12 cellular contexts compared by ENCODE assay signal in the genomic region with DNA sequence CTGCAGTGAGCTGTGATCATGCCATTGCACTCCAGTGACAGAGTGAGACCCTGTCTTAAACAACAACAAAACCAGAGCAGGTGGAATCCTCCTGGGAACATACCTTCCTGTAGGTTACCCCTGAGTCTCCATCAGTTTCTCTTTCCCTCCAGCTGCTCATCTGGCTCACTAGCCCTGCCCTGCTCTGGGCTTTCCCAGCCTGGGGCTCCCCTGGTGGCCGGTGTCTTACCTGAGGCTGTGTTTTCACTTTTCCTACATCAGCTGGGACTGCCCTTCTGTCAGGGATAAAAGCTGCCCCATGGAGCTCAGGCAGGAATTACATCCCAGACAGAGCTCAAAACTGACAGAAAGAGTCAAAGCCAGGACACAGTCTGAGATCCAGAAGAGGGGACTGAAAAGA. TPM values are rescaled to one million over a fixed set of nuclear protein-coding genes. Genes with fewer than 3 reads are reported as not detected.
DNase-seq lines count a peak whose midpoint lies in the region; ATAC-seq, FAIRE-seq and TF ChIP-seq lines count a peak whose summit lies in the region.
"Not testable (repeated sequence)": the region's sequence is repeated elsewhere in the genome, so short reads cannot be mapped to it uniquely, and the experiment has no call there.
"Had no signal": no experiment of that assay in that cellular context is flagged by ENCODE, and none has a peak within 500 bp of the region (broad histone marks: within the 10 kb centered on the region; RNA-seq: fewer than 3 reads in every experiment).

A gene (plus strand): TSS at position 312 of the 400 bp plus-strand sequence. CDS start 173 bp downstream, outside the sequence.

- H3K27ac ChIP-seq in PC-3 (ENCODE audit: low read length); H1 (ENCODE audit: low read depth, low read length); HepG2 (ENCODE audit: extremely low read length, insufficient read depth, low read length): not testable (repeated sequence)

- H3K4me1 Mint-ChIP-seq in activated CD8-positive, alpha-beta T cell treated with anti-CD3 and anti-CD28 coated beads for 36 hours (ENCODE audit: low read depth); activated naive CD8-positive, alpha-beta T cell treated with anti-CD3 and anti-CD28 coated beads, Interleukin-2, amount 10 ng/mL, durations not matched to agents 7 days and 5 days; stimulated activated effector memory CD8-positive, alpha-beta T cell treated with anti-CD3 and anti-CD28 coated beads, Interleukin-12 subunit alpha, Interleukin-12 subunit beta, amount 100 ng/mL, for 72 hours: not testable (repeated sequence)

- not testable (repeated sequence) for H3K14ac ChIP-seq in H1 (ENCODE audit: insufficient read length)

- not testable (repeated sequence) for H3K27ac Mint-ChIP-seq in activated CD8-positive, alpha-beta T cell treated with anti-CD3 and anti-CD28 coated beads for 36 hours; activated naive CD8-positive, alpha-beta T cell treated with anti-CD3 and anti-CD28 coated beads, Interleukin-2, amount 10 ng/mL, durations not matched to agents 7 days and 5 days
- peak within 1 kb of the TSS; percentile 43 for H3K27ac Mint-ChIP-seq in stimulated activated effector memory CD8-positive, alpha-beta T cell treated with anti-CD3 and anti-CD28 coated beads, Interleukin-12 subunit alpha, Interleukin-12 subunit beta, amount 100 ng/mL, for 72 hours

- not testable (repeated sequence) for H4K20me1 ChIP-seq in PC-3 (ENCODE audit: low read length); H1 (replicated peaks in 1 of 2; ENCODE audit: control insufficient read depth in 1 of 2, insufficient read depth in 2 of 2, low read length in 2 of 2); HepG2 (ENCODE audit: insufficient read depth, low read length)

- intact Hi-C loops in PC-3 (cut with micrococcal nuclease); activated CD8-positive, alpha-beta T cell treated with anti-CD3 and anti-CD28 coated beads for 36 hours (cut with micrococcal nuclease); HepG2 (cut with micrococcal nuclease; ENCODE audit: unreplicated experiment): not testable (repeated sequence)

- not testable (repeated sequence) for TF ChIP-seq RAD21 in H1 (IDR thresholded peaks at IDR 0.05 in 1 of 2, conservative IDR thresholded peaks at IDR 0.05 in 1 of 2; ENCODE audit: low read depth in 2 of 2, low read length in 2 of 2); HepG2 (CRISPR knock-in tag; IDR thresholded peaks at IDR 0.05)

- peak; percentile 79 for ATAC-seq in PC-3
- peak; percentile 76 for ATAC-seq in activated CD8-positive, alpha-beta T cell treated with anti-CD3 and anti-CD28 coated beads for 36 hours
- peak; percentile 69 for ATAC-seq in activated naive CD8-positive, alpha-beta T cell treated with anti-CD3 and anti-CD28 coated beads, Interleukin-2, amount 10 ng/mL, durations not matched to agents 7 days and 5 days (ENCODE audit: low read depth)
- ATAC-seq in HepG2, result peak; percentile 89
- peak; percentile 54 for ATAC-seq in stimulated activated effector memory CD8-positive, alpha-beta T cell treated with anti-CD3 and anti-CD28 coated beads, Interleukin-12 subunit alpha, Interleukin-12 subunit beta, amount 100 ng/mL, for 72 hours

- H3K27me3 ChIP-seq in PC-3 (ENCODE audit: low read length); HepG2 (ENCODE audit: control insufficient read depth in 1 of 2, insufficient read depth in 2 of 2, low read length in 2 of 2): not testable (repeated sequence)
- H3K27me3 ChIP-seq in H1 (replicated peaks in 1 of 4; ENCODE audit: control insufficient read depth in 3 of 4, extremely low read depth in 1 of 4, insufficient read depth in 3 of 4, low read length in 3 of 4), result peaks cover 31 to 38% (median 32%) of the 10 kb centered on the region in 4 experiments

- CTCF ChIA-PET in PC-3 (lab: Charles Lee) (interaction anchor here (0.6 kb wide), 1 partner anchor 58 kb away, joined by 7 read pairs; no protein-coding TSS in a partner anchor), H1 (lab: Charles Lee; ENCODE audit: partially characterized antibody) (interaction anchor here (1.0 kb wide), 1 partner anchor 145 kb away, joined by 4 read pairs; no protein-coding TSS in a partner anchor)
- CTCF ChIA-PET in activated CD8-positive, alpha-beta T cell treated with anti-CD3 and anti-CD28 coated beads for 36 hours (lab: Charles Lee); HepG2 (lab: Yijun Ruan, JAX; ENCODE audit: low intra/inter-chr PET ratio, low total read pairs): not testable (repeated sequence)

- POLR2A ChIA-PET in PC-3 (lab: Charles Lee; ENCODE audit: unreplicated experiment); activated CD8-positive, alpha-beta T cell treated with anti-CD3 and anti-CD28 coated beads for 36 hours (lab: Charles Lee); activated naive CD8-positive, alpha-beta T cell treated with anti-CD3 and anti-CD28 coated beads, Interleukin-2, amount 10 ng/mL, durations not matched to agents 7 days and 5 days (lab: Charles Lee); H1 (lab: Charles Lee; ENCODE audit: partially characterized antibody); HepG2 (lab: Yijun Ruan, JAX): not testable (repeated sequence)

- DNase-seq in GM18507 (ENCODE audit: extremely low spot score, insufficient read length, low read depth); PC-3; activated CD8-positive, alpha-beta T cell treated with anti-CD3 and anti-CD28 coated beads for 36 hours; activated naive CD8-positive, alpha-beta T cell treated with anti-CD3 and anti-CD28 coated beads, Interleukin-2, amount 10 ng/mL, durations not matched to agents 7 days and 5 days; H1 (ENCODE audit: low read depth in 1 of 2, low spot score in 2 of 2); HepG2 (ENCODE audit: low spot score); stimulated activated effector memory CD8-positive, alpha-beta T cell treated with anti-CD3 and anti-CD28 coated beads, Interleukin-12 subunit alpha, Interleukin-12 subunit beta, amount 100 ng/mL, for 72 hours (ENCODE audit: low spot score in 2 of 2): not testable (repeated sequence)

- not testable (repeated sequence) for H2BK15ac ChIP-seq in H1 (ENCODE audit: low read length)

- not testable (repeated sequence) for H3K79me2 ChIP-seq in PC-3 (ENCODE audit: low read length); H1 (ENCODE audit: control insufficient read depth in 1 of 2, insufficient read depth in 2 of 2, low read length in 2 of 2); HepG2 (ENCODE audit: insufficient read depth, low read length)

- peaks cover 20% of the 10 kb centered on the region for H3K27me3 Mint-ChIP-seq in activated CD8-positive, alpha-beta T cell treated with anti-CD3 and anti-CD28 coated beads for 36 hours
- H3K27me3 Mint-ChIP-seq in activated naive CD8-positive, alpha-beta T cell treated with anti-CD3 and anti-CD28 coated beads, Interleukin-2, amount 10 ng/mL, durations not matched to agents 7 days and 5 days, result peaks cover 31% of the 10 kb centered on the region

- not testable (repeated sequence) for BruUV-seq in PC-3 (replicated peaks; lab: Mats Ljungman, UMichigan); HepG2 (replicated peaks; lab: Mats Ljungman, UMichigan)

- not testable (repeated sequence) for H3K9me2 ChIP-seq in PC-3 (replicated peaks; ENCODE audit: low read length)

- not testable (repeated sequence) for H3K4ac ChIP-seq in H1 (replicated peaks; ENCODE audit: insufficient read length, low read depth, low read length)

- H3K79me1 ChIP-seq in H1 (ENCODE audit: low read depth, low read length), result not testable (repeated sequence)

- not testable (repeated sequence) for H2AFZ ChIP-seq in PC-3 (ENCODE audit: low read length); H1 (ENCODE audit: low read length); HepG2 (ENCODE audit: low read length)

- no CpG with 5 or more reads among the region's 1 CpG for WGBS in H1 (ENCODE audit: extremely low coverage in 1 of 2, insufficient coverage in 1 of 2, insufficient read length in 1 of 2, insufficient replicate concordance in 2 of 2, low coverage in 1 of 2, low lambda C conversion rate in 2 of 2, missing lambda C conversion rate in 1 of 2), 2 experiments
- WGBS in HepG2 (ENCODE audit: low lambda C conversion rate), result no CpG with 5 or more reads among the region's 1 CpG

- peak; percentile 85 for FAIRE-seq in GM18507 (lab: Jason Lieb, UNC)
- peak; percentile 100 for FAIRE-seq in H1 (lab: Jason Lieb, UNC)
- FAIRE-seq in HepG2 (lab: Jason Lieb, UNC), result peak; percentile 84

- H4K5ac ChIP-seq in H1 (ENCODE audit: insufficient read length, low read depth, low read length), result not testable (repeated sequence)

- not testable (repeated sequence) for H3K4me3 ChIP-seq in PC-3 (ENCODE audit: low read length); H1 (ENCODE audit: extremely low read depth in 1 of 4, insufficient read depth in 2 of 4, low read depth in 3 of 4, low read length in 4 of 4); HepG2 (replicated peaks in 1 of 3; ENCODE audit: insufficient read depth in 1 of 3, low read depth in 2 of 3, low read length in 3 of 3)

- H3K56ac ChIP-seq in H1 (replicated peaks; ENCODE audit: insufficient read length, low read depth, low read length), result not testable (repeated sequence)

- not testable (repeated sequence) for H3K36me3 Mint-ChIP-seq in activated CD8-positive, alpha-beta T cell treated with anti-CD3 and anti-CD28 coated beads for 36 hours (ENCODE audit: low read depth); activated naive CD8-positive, alpha-beta T cell treated with anti-CD3 and anti-CD28 coated beads, Interleukin-2, amount 10 ng/mL, durations not matched to agents 7 days and 5 days; stimulated activated effector memory CD8-positive, alpha-beta T cell treated with anti-CD3 and anti-CD28 coated beads, Interleukin-12 subunit alpha, Interleukin-12 subunit beta, amount 100 ng/mL, for 72 hours

- not testable (repeated sequence) for H2BK5ac ChIP-seq in H1 (ENCODE audit: low read depth, low read length)

- H3K9me3 Mint-ChIP-seq in activated CD8-positive, alpha-beta T cell treated with anti-CD3 and anti-CD28 coated beads for 36 hours; activated naive CD8-positive, alpha-beta T cell treated with anti-CD3 and anti-CD28 coated beads, Interleukin-2, amount 10 ng/mL, durations not matched to agents 7 days and 5 days; stimulated activated effector memory CD8-positive, alpha-beta T cell treated with anti-CD3 and anti-CD28 coated beads, Interleukin-12 subunit alpha, Interleukin-12 subunit beta, amount 100 ng/mL, for 72 hours: not testable (repeated sequence)

- H2BK12ac ChIP-seq in H1 (ENCODE audit: low read depth, low read length), result not testable (repeated sequence)

- H2BK120ac ChIP-seq in H1 (replicated peaks; ENCODE audit: low read depth, low read length), result not testable (repeated sequence)

- not testable (repeated sequence) for H3K4me2 ChIP-seq in PC-3 (ENCODE audit: low read length); H1 (ENCODE audit: insufficient read depth in 1 of 2, low read depth in 2 of 2, low read length in 2 of 2); HepG2 (ENCODE audit: low read depth, low read length)

- H3K4me3 Mint-ChIP-seq in activated CD8-positive, alpha-beta T cell treated with anti-CD3 and anti-CD28 coated beads for 36 hours; activated naive CD8-positive, alpha-beta T cell treated with anti-CD3 and anti-CD28 coated beads, Interleukin-2, amount 10 ng/mL, durations not matched to agents 7 days and 5 days; stimulated activated effector memory CD8-positive, alpha-beta T cell treated with anti-CD3 and anti-CD28 coated beads, Interleukin-12 subunit alpha, Interleukin-12 subunit beta, amount 100 ng/mL, for 72 hours: not testable (repeated sequence)

- H4K91ac ChIP-seq in H1 (replicated peaks; ENCODE audit: insufficient read length, low read length), result not testable (repeated sequence)

- in situ Hi-C loops in HepG2 (cut with HindIII; ENCODE audit: extremely low pct_ligation_motif_present, low pct_unique_long_range_greater_than_20kb), result not testable (repeated sequence)

- not testable (repeated sequence) for H3K4me1 ChIP-seq in PC-3 (ENCODE audit: insufficient read depth, low read length); HepG2 (ENCODE audit: insufficient read depth, low read length)
- H3K4me1 ChIP-seq in H1 (replicated peaks in 1 of 4; ENCODE audit: control insufficient read depth in 3 of 4, insufficient read depth in 4 of 4, low read length in 3 of 4), result peaks cover 0 to 13% (median 7%) of the 10 kb centered on the region in 4 experiments; a peak in 4 of 7 replicates

- TF ChIP-seq CTCF in PC-3 (conservative IDR thresholded peaks at IDR 0.05; ENCODE audit: low read depth, low read length); activated CD8-positive, alpha-beta T cell treated with anti-CD3 and anti-CD28 coated beads for 36 hours (IDR thresholded peaks at IDR 0.05); H1 (IDR thresholded peaks at IDR 0.05; ENCODE audit: control extremely low read depth in 1 of 3, insufficient read depth in 1 of 3, low read depth in 1 of 3, low read length in 3 of 3); HepG2 (CRISPR knock-in tag; IDR thresholded peaks at IDR 0.05): not testable (repeated sequence)

- TF ChIP-seq POLR2A in H1 (IDR thresholded peaks at IDR 0.05; ENCODE audit: control extremely low read depth in 1 of 2, low read depth in 2 of 2, low read length in 2 of 2); HepG2 (IDR thresholded peaks at IDR 0.05; ENCODE audit: insufficient read depth in 1 of 2, low read depth in 2 of 2, low read length in 2 of 2): not testable (repeated sequence)

- not testable (repeated sequence) for H2BK20ac ChIP-seq in H1 (ENCODE audit: low read length)

- peaks cover 11% of the 10 kb centered on the region; the same call in 1 of the 2 replicates for H3K23me2 ChIP-seq in H1 (ENCODE audit: low read depth, low read length)

- H3K23ac ChIP-seq in H1 (ENCODE audit: insufficient read length), result not testable (repeated sequence)

- TF ChIP-seq EP300 in H1 (IDR thresholded peaks at IDR 0.05; ENCODE audit: borderline replicate concordance in 1 of 2, low read depth in 2 of 2, low read length in 2 of 2); HepG2 (IDR thresholded peaks at IDR 0.05; ENCODE audit: low read depth in 2 of 2, low read length in 2 of 2); HepG2 (CRISPR knock-in tag; IDR thresholded peaks at IDR 0.05; ENCODE audit: borderline replicate concordance): not testable (repeated sequence)

- H3K36me3 ChIP-seq in PC-3 (ENCODE audit: low read depth, low read length); H1 (ENCODE audit: control insufficient read depth in 2 of 4, insufficient read depth in 4 of 4, low read length in 3 of 4); HepG2 (replicated peaks in 1 of 2; ENCODE audit: control insufficient read depth in 1 of 2, insufficient read depth in 2 of 2, low read length in 2 of 2): not testable (repeated sequence)

- H3K18ac ChIP-seq in H1 (ENCODE audit: extremely low read depth, low read length), result not testable (repeated sequence)

- not testable (repeated sequence) for H3K9ac ChIP-seq in PC-3 (ENCODE audit: low read length); H1 (replicated peaks in 1 of 4; ENCODE audit: extremely low read depth in 1 of 4, low read depth in 3 of 4, low read length in 3 of 4); HepG2 (ENCODE audit: insufficient read depth, low read depth, low read length)

- H3F3A ChIP-seq in PC-3 (ENCODE audit: low read length, unreplicated experiment), result not testable (repeated sequence)

- not testable (repeated sequence) for H3K9me3 ChIP-seq in PC-3 (ENCODE audit: low read length); H1 (ENCODE audit: insufficient read depth in 2 of 2, low read depth in 1 of 2, low read length in 1 of 2); HepG2 (ENCODE audit: low read length)

- not testable (repeated sequence) for H4K8ac ChIP-seq in H1 (ENCODE audit: extremely low read depth, insufficient read depth, low read length)

- H2AK5ac ChIP-seq in H1 (ENCODE audit: low read depth, low read length), result not testable (repeated sequence)

RNA-seq across cellular contexts. Expression of the gene that starts here (rescaled TPM):
- total RNA-seq in PC-3 (2014; rRNA removed) (not detected in 2 replicates), HepG2 (2016; rRNA removed; fragmentation: Illumina TruSeq; extraction: Trizol) (not detected in 2 replicates)
- not detected for total RNA-seq in activated CD8-positive, alpha-beta T cell treated with anti-CD3 and anti-CD28 coated beads for 36 hours
- total RNA-seq in activated naive CD8-positive, alpha-beta T cell treated with anti-CD3 and anti-CD28 coated beads, Interleukin-2, amount 10 ng/mL, durations not matched to agents 7 days and 5 days, result not detected
- not detected in 2 replicates for total RNA-seq in H1 (2021; fragmentation: NEBNext Ultra II Directional; extraction: Animal tissue kit (Norgen Biotek cat#: 25700))
- polyA plus RNA-seq in H1 (2011; rRNA removed) (not detected in 2 replicates), HepG2 (2011; rRNA removed) (not detected in 2 replicates)
- polyA plus RNA-seq in H1 (2011; cell fraction: cytosol; rRNA removed), result not detected
- polyA plus RNA-seq in H1 (2011; cell fraction: nucleus; rRNA removed), result not detected
- polyA plus RNA-seq in H1 (2012, experiment 1 of 2), result not detected in 4 replicates
- polyA plus RNA-seq in H1 (2012, experiment 2 of 2), result not detected
- not detected for polyA plus RNA-seq in H1 (2013, experiment 1 of 2)
- not detected for polyA plus RNA-seq in H1 (2013, experiment 2 of 2)
- not detected in 2 replicates for polyA minus RNA-seq in H1 (2011; rRNA and poly(A)+ RNA removed)
- not detected for polyA minus RNA-seq in H1 (2011; cell fraction: cytosol; rRNA and poly(A)+ RNA removed)
- polyA minus RNA-seq in H1 (2011; cell fraction: nucleus; rRNA and poly(A)+ RNA removed), result not detected
- total RNA-seq in HepG2 (2016; cell fraction: cytosol; rRNA removed; fragmentation: Illumina TruSeq; extraction: Trizol; ENCODE audit: low read depth), result not detected in 2 replicates
- total RNA-seq in HepG2 (2016; cell fraction: insoluble cytoplasmic fraction; rRNA removed; fragmentation: Illumina TruSeq; extraction: Trizol), result not detected in 2 replicates
- total RNA-seq in HepG2 (2016; cell fraction: membrane; rRNA removed; fragmentation: Illumina TruSeq; extraction: Trizol), result not detected in 2 replicates
- total RNA-seq in HepG2 (2016; cell fraction: nucleus; rRNA removed; fragmentation: Illumina TruSeq; extraction: Trizol), result not detected in 2 replicates
- not detected in 2 replicates for polyA plus RNA-seq in HepG2 (2011; cell fraction: cytosol; rRNA removed)
- not detected in 2 replicates for polyA plus RNA-seq in HepG2 (2011; cell fraction: nucleus; rRNA removed)
- not detected in 2 replicates for polyA plus RNA-seq in HepG2 (2012)
- polyA plus RNA-seq in HepG2 (2016; cell fraction: cytosol; fragmentation: Illumina TruSeq; extraction: Trizol; ENCODE audit: low read depth), result not detected in 2 replicates
- not detected in 2 replicates for polyA plus RNA-seq in HepG2 (2016; cell fraction: insoluble cytoplasmic fraction; fragmentation: Illumina TruSeq; extraction: Trizol; ENCODE audit: low read depth)
- polyA plus RNA-seq in HepG2 (2016; cell fraction: membrane; fragmentation: Illumina TruSeq; extraction: Trizol; ENCODE audit: low read depth), result not detected in 2 replicates
- not detected in 2 replicates for polyA plus RNA-seq in HepG2 (2016; cell fraction: nucleus; fragmentation: Illumina TruSeq; extraction: Trizol; ENCODE audit: insufficient read depth, low read depth)
- not detected in 2 replicates for polyA minus RNA-seq in HepG2 (2011; rRNA and poly(A)+ RNA removed; ENCODE audit: low replicate concordance)
- polyA minus RNA-seq in HepG2 (2011; cell fraction: cytosol; rRNA and poly(A)+ RNA removed), result not detected in 2 replicates
- polyA minus RNA-seq in HepG2 (2011; cell fraction: nucleus; rRNA and poly(A)+ RNA removed), result not detected in 2 replicates
- total RNA-seq: G401, LHCN-M2, Peyer's patch, Right ventricle myocardium inferior, SK-MEL-5 had no signal

Comparison
In these comparisons a context has a peak if more than half of its experiments do, and no peak if none do; other contexts are left out.
1. Peak in ATAC-seq in PC-3; RNA of the gene not detected or under 1 TPM.
2. Peak in ATAC-seq in activated CD8-positive, alpha-beta T cell treated with anti-CD3 and anti-CD28 coated beads for 36 hours; RNA of the gene not detected or under 1 TPM.
3. Peak in ATAC-seq in activated naive CD8-positive, alpha-beta T cell treated with anti-CD3 and anti-CD28 coated beads, Interleukin-2, amount 10 ng/mL, durations not matched to agents 7 days and 5 days; RNA of the gene not detected or under 1 TPM.
4. Peak in ATAC-seq in HepG2; RNA of the gene not detected or under 1 TPM.